ENCODE assay signal across 1 cellular context in the genomic region with DNA sequence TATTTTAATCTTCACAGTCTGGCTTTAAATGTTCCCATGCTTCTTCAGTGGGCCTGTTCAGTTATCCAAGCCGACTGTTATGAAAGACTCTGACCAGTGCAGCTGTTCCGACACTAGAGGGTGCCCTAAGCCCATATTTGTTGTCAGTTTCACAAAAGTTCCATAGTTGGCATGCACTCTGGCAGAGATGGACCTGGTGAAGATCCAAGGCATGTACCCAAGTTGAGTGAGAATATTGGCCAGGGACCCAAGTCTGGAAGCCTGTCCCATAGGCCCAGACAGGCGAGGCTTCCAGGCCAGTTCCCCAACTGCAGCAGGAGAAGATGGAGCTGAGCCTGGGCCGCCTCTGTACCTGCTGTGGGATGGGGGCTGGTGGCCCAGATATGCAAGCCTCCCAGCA.
TF ChIP-seq lines count a peak whose summit lies in the region.

No MANE protein-coding gene starts in this region.

TF ChIP-seq in K562, 482 proteins besides CTCF, POLR2A, EP300 and RAD21 (continued from another document):
- TF ChIP-seq, protein P1, sequence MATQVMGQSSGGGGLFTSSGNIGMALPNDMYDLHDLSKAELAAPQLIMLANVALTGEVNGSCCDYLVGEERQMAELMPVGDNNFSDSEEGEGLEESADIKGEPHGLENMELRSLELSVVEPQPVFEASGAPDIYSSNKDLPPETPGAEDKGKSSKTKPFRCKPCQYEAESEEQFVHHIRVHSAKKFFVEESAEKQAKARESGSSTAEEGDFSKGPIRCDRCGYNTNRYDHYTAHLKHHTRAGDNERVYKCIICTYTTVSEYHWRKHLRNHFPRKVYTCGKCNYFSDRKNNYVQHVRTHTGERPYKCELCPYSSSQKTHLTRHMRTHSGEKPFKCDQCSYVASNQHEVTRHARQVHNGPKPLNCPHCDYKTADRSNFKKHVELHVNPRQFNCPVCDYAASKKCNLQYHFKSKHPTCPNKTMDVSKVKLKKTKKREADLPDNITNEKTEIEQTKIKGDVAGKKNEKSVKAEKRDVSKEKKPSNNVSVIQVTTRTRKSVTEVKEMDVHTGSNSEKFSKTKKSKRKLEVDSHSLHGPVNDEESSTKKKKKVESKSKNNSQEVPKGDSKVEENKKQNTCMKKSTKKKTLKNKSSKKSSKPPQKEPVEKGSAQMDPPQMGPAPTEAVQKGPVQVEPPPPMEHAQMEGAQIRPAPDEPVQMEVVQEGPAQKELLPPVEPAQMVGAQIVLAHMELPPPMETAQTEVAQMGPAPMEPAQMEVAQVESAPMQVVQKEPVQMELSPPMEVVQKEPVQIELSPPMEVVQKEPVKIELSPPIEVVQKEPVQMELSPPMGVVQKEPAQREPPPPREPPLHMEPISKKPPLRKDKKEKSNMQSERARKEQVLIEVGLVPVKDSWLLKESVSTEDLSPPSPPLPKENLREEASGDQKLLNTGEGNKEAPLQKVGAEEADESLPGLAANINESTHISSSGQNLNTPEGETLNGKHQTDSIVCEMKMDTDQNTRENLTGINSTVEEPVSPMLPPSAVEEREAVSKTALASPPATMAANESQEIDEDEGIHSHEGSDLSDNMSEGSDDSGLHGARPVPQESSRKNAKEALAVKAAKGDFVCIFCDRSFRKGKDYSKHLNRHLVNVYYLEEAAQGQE (CRISPR knock-in tag; IDR thresholded peaks at IDR 0.05; ENCODE audit: low read depth), result no peak
- TF ChIP-seq ZNF79 (CRISPR knock-in tag; IDR thresholded peaks at IDR 0.05; ENCODE audit: low read depth), result no peak
- TF ChIP-seq, protein P2, sequence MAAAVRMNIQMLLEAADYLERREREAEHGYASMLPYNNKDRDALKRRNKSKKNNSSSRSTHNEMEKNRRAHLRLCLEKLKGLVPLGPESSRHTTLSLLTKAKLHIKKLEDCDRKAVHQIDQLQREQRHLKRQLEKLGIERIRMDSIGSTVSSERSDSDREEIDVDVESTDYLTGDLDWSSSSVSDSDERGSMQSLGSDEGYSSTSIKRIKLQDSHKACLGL (CRISPR knock-in tag; IDR thresholded peaks at IDR 0.05; ENCODE audit: borderline replicate concordance, poor library complexity, severe bottlenecking), result no peak
- no peak for TF ChIP-seq XRCC5 (IDR thresholded peaks at IDR 0.05; ENCODE audit: low read depth, low read length)
- TF ChIP-seq SIX5 (IDR thresholded peaks at IDR 0.05; ENCODE audit: borderline replicate concordance in 1 of 2, insufficient read depth in 1 of 2, low read depth in 1 of 2, low read length in 2 of 2), result no peak
- no peak for TF ChIP-seq RCOR1 (IDR thresholded peaks at IDR 0.05; ENCODE audit: borderline replicate concordance in 1 of 2, low read depth in 2 of 2, low read length in 2 of 2)
- TF ChIP-seq NFATC3 (IDR thresholded peaks at IDR 0.05), result no peak
- TF ChIP-seq HDAC1 (IDR thresholded peaks at IDR 0.05), result no peak
- TF ChIP-seq TEAD2 (tag; IDR thresholded peaks at IDR 0.05), result no peak
- TF ChIP-seq TCF3 (CRISPR knock-in tag; IDR thresholded peaks at IDR 0.05), result no peak
- TF ChIP-seq NCOR1 (IDR thresholded peaks at IDR 0.05), result no peak
- no peak for TF ChIP-seq ZNF347 (CRISPR knock-in tag; IDR thresholded peaks at IDR 0.05; ENCODE audit: low read depth)
